In the genomic region with DNA sequence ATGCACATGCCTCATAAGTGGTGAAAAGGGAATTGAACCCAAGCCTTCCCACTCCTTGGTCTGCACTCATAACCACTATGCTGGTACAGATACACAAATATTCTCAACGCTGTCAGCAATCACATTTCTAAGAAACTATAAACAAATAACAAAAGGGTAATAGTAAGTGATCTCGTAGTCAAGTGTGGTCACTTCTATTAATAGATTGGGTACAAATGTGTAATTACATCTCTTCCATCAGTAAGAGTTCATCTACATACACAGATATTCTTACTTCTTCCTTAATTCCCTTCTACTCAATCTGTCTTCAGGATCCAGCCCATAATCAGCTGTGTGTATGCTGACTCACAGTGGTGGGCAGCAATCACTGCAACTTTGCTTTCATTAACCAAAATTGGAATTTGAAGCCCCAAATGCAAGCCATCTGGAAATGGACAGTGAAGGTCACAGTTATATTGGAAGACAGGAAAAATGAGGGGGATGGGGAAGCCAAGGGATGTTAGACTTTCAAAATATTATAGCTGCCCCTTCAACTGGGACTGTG, we compare ENCODE assay signal across 9 cellular contexts. TPM values are rescaled to one million over a fixed set of nuclear protein-coding genes. Genes with fewer than 3 reads are reported as not detected.
DNase-seq lines count a peak whose midpoint lies in the region; ATAC-seq, FAIRE-seq and TF ChIP-seq lines count a peak whose summit lies in the region.
"Had no signal": no experiment of that assay in that cellular context is flagged by ENCODE, and none has a peak within 500 bp of the region (broad histone marks: within the 10 kb centered on the region; RNA-seq: fewer than 3 reads in every experiment).

No MANE protein-coding gene starts in this region.

- peaks cover 10% of the 10 kb centered on the region for H3K4me1 Mint-ChIP-seq in osteocyte (ENCODE audit: unreplicated experiment)
- H3K4me1 Mint-ChIP-seq in activated CD4-positive, alpha-beta T cell treated with anti-CD3 and anti-CD28 coated beads, Interleukin-2, amount 10 ng/mL, durations not matched to agents 24 days and 14 days: no peaks in the 10 kb centered on the region
- H3K4me1 Mint-ChIP-seq: naive B cell had no signal

- no peaks in the 10 kb centered on the region for H3K36me3 ChIP-seq in K562 (ENCODE audit: control insufficient read depth, insufficient read depth, low read length)

- TF ChIP-seq POLR2A in K562 (conservative IDR thresholded peaks at IDR 0.05): no peak

- H3K27me3 Mint-ChIP-seq in osteocyte (ENCODE audit: unreplicated experiment): peaks cover 14% of the 10 kb centered on the region
- peaks cover 10% of the 10 kb centered on the region for H3K27me3 Mint-ChIP-seq in activated CD4-positive, alpha-beta T cell treated with anti-CD3 and anti-CD28 coated beads, Interleukin-2, amount 10 ng/mL, durations not matched to agents 24 days and 14 days

- H3K27me3 ChIP-seq in K562 (ENCODE audit: control insufficient read depth in 2 of 2, insufficient read depth in 2 of 2, low read length in 2 of 2): peaks cover 6 to 11% of the 10 kb centered on the region in 2 experiments

- in situ Hi-C loops in K562 (cut with MboI): loop anchor here (5.0 to 10.0 kb wide), 4 partner anchors 102 to 1254 kb away; partner anchors contain the start of genes DOP1A and UBE3D

- WGBS in K562 (ENCODE audit: insufficient coverage, low coverage, missing lambda C conversion rate): 0% methylated on average over 2 of the region's 2 CpGs

- intact Hi-C loops in K562 (cut with micrococcal nuclease): loop anchor here (10.0 kb wide), 1 partner anchor 1244 kb away; no protein-coding TSS in a partner anchor
- intact Hi-C loops in activated CD4-positive, alpha-beta T cell treated with anti-CD3 and anti-CD28 coated beads, Interleukin-2, amount 10 ng/mL, durations not matched to agents 24 days and 14 days (cut with micrococcal nuclease): no loop called here

- H3K9me3 Mint-ChIP-seq in osteocyte (ENCODE audit: unreplicated experiment): no peaks in the 10 kb centered on the region
- H3K9me3 Mint-ChIP-seq in activated CD4-positive, alpha-beta T cell treated with anti-CD3 and anti-CD28 coated beads, Interleukin-2, amount 10 ng/mL, durations not matched to agents 24 days and 14 days: no peaks in the 10 kb centered on the region
- H3K9me3 Mint-ChIP-seq: naive B cell had no signal

- TF ChIP-seq CTCF in GM10248 (IDR thresholded peaks at IDR 0.05; ENCODE audit: control extremely low read depth, extremely low read depth, low read depth, missing control alignments) (peak; percentile 33), LNCAP (IDR thresholded peaks at IDR 0.05) (peak; percentile 24; the same call in 1 of the 2 replicates), K562 (IDR thresholded peaks at IDR 0.05 in 2 of 3, conservative IDR thresholded peaks at IDR 0.05 in 1 of 3; ENCODE audit: insufficient read depth in 2 of 3, low read depth in 1 of 3, low read length in 3 of 3) (peak in 2 of 3 experiments; percentile 13 to 37; a peak in 3 of 6 replicates), osteocyte (IDR thresholded peaks at IDR 0.05) (peak; percentile 51)

- DNase-seq in GM10248 (ENCODE audit: extremely low spot score): no peak
- DNase-seq in K562 (ENCODE audit: extremely low read depth in 1 of 4, low spot score in 3 of 4): no peak
- DNase-seq in osteocyte (ENCODE audit: extremely low spot score, unreplicated experiment): no peak
- no peak for DNase-seq in cerebellar cortex (ENCODE audit: low spot score)
- no peak for DNase-seq in activated CD4-positive, alpha-beta T cell treated with anti-CD3 and anti-CD28 coated beads, Interleukin-2, amount 10 ng/mL, durations not matched to agents 24 days and 14 days
- no peak for DNase-seq in SHP77 (lab: John Stamatoyannopoulos, UW)
- DNase-seq: glutamatergic neuron, naive B cell had no signal

- H3K4me1 ChIP-seq in K562 (replicated peaks in 1 of 2; ENCODE audit: control insufficient read depth in 2 of 2, insufficient read depth in 2 of 2, low read length in 2 of 2): no peaks in the 10 kb centered on the region

- no peak for FAIRE-seq in K562 (lab: Jason Lieb, UNC)

- no peak for TF ChIP-seq EP300 in K562 (IDR thresholded peaks at IDR 0.05; ENCODE audit: low read length)

- POLR2A ChIA-PET in GM10248 (lab: Yijun Ruan, JAX): no interaction called here
- POLR2A ChIA-PET in K562 (lab: Yijun Ruan, JAX): no interaction called here

- H3K27ac ChIP-seq in K562 (ENCODE audit: extremely low read depth, low read depth, low read length): no peak overlapping the region

- H3K79me2 ChIP-seq in K562 (ENCODE audit: control insufficient read depth, insufficient read depth, low read length): no peaks in the 10 kb centered on the region

- no peak overlapping the region for H3K9ac ChIP-seq in K562 (ENCODE audit: insufficient read depth in 1 of 2, low read depth in 2 of 2, low read length in 2 of 2)

- no peak overlapping the region for H3K4me2 ChIP-seq in K562 (ENCODE audit: insufficient read depth, low read length)

- no peak overlapping the region for H3K4me3 ChIP-seq in K562

- TF ChIP-seq RAD21 in K562 (CRISPR knock-in tag; conservative IDR thresholded peaks at IDR 0.05 in 1 of 2, IDR thresholded peaks at IDR 0.05 in 1 of 2): peak in 1 of 2 experiments; percentile 49; a peak in 1 of 4 replicates

- no peaks in the 10 kb centered on the region for H3K9me3 ChIP-seq in K562 (replicated peaks; ENCODE audit: control insufficient read depth, insufficient read depth, low read depth, low read length)

- no TSS peak for BruUV-seq in K562 (replicated peaks; lab: Mats Ljungman, UMichigan)

- H4K20me1 ChIP-seq in K562 (replicated peaks; ENCODE audit: control insufficient read depth, insufficient read depth, low read length): no peaks in the 10 kb centered on the region

- H2AFZ ChIP-seq in K562 (ENCODE audit: low read depth, low read length): no peak overlapping the region

- H3K9me1 ChIP-seq in K562 (ENCODE audit: control insufficient read depth, insufficient read depth, low read length): no peaks in the 10 kb centered on the region

- CTCF ChIA-PET in GM10248 (lab: Yijun Ruan, JAX): interaction anchor here (0.7 to 4.5 kb wide), 4 partner anchors 14 to 452 kb away, joined by 3 to 27 read pairs (median 4); no protein-coding TSS in a partner anchor
- CTCF ChIA-PET in K562 (lab: Yijun Ruan, JAX; ENCODE audit: low intra/inter-chr PET ratio): no interaction called here

- H3K4me3 Mint-ChIP-seq in osteocyte (ENCODE audit: unreplicated experiment): no peak overlapping the region
- H3K4me3 Mint-ChIP-seq in activated CD4-positive, alpha-beta T cell treated with anti-CD3 and anti-CD28 coated beads, Interleukin-2, amount 10 ng/mL, durations not matched to agents 24 days and 14 days: no peak overlapping the region
- H3K4me3 Mint-ChIP-seq: naive B cell had no signal

- H3K36me3 Mint-ChIP-seq in osteocyte (ENCODE audit: unreplicated experiment): peaks cover 10% of the 10 kb centered on the region
- no peaks in the 10 kb centered on the region for H3K36me3 Mint-ChIP-seq in activated CD4-positive, alpha-beta T cell treated with anti-CD3 and anti-CD28 coated beads, Interleukin-2, amount 10 ng/mL, durations not matched to agents 24 days and 14 days (ENCODE audit: low read depth)
- H3K36me3 Mint-ChIP-seq: naive B cell had no signal

- no peak for ATAC-seq in K562

- no peak overlapping the region for H3K27ac Mint-ChIP-seq in osteocyte (ENCODE audit: unreplicated experiment)
- H3K27ac Mint-ChIP-seq in activated CD4-positive, alpha-beta T cell treated with anti-CD3 and anti-CD28 coated beads, Interleukin-2, amount 10 ng/mL, durations not matched to agents 24 days and 14 days: no peak overlapping the region
- H3K27ac Mint-ChIP-seq: naive B cell had no signal

TF ChIP-seq in K562, 482 proteins besides CTCF, POLR2A, EP300 and RAD21:
- TF ChIP-seq FOXM1 (IDR thresholded peaks at IDR 0.05; ENCODE audit: low read depth) (no peak), FOXM1 (CRISPR knock-in tag; IDR thresholded peaks at IDR 0.05; ENCODE audit: low read depth) (no peak), KDM1A (IDR thresholded peaks at IDR 0.05) (peak; percentile 32 to 37; a peak in 1 of 4 replicates), BDP1 (IDR thresholded peaks at IDR 0.05; ENCODE audit: insufficient read depth, insufficient read length) (no peak), NFE2 (IDR thresholded peaks at IDR 0.05; ENCODE audit: low read depth) (0 out of 2 replicates have a peak, but pooled peaks have one; percentile 25)
- TF ChIP-seq, protein P1, sequence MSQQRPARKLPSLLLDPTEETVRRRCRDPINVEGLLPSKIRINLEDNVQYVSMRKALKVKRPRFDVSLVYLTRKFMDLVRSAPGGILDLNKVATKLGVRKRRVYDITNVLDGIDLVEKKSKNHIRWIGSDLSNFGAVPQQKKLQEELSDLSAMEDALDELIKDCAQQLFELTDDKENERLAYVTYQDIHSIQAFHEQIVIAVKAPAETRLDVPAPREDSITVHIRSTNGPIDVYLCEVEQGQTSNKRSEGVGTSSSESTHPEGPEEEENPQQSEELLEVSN (IDR thresholded peaks at IDR 0.05; ENCODE audit: borderline replicate concordance in 1 of 2, extremely low read depth in 1 of 2, insufficient read depth in 1 of 2, insufficient read length in 1 of 2, low read depth in 1 of 2, low read length in 1 of 2, poor library complexity in 1 of 2, severe bottlenecking in 1 of 2): no peak

RNA-seq across cellular contexts. Expression of gene PRSS35, which starts 6.7 kb away (rescaled TPM):
- total RNA-seq in K562 (2011; cell fraction: chromatin; rRNA removed; ENCODE audit: low replicate concordance): not detected in 2 replicates
- not detected in 2 replicates for total RNA-seq in K562 (2011; cell fraction: nucleolus; rRNA removed)
- total RNA-seq in K562 (2011; cell fraction: nucleoplasm; rRNA removed): not detected in 2 replicates
- total RNA-seq in K562 (2014; rRNA removed) (not detected in 2 replicates), K562 (2014; rRNA removed; fragmentation: Illumina TruSeq; extraction: Trizol) (not detected in 2 replicates), K562 (2015; rRNA removed; fragmentation: Illumina TruSeq; extraction: Trizol) (not detected in 2 replicates), K562 (2021) (not detected in 2 replicates), osteocyte (24.5 and 26.5 TPM in 2 replicates)
- polyA plus RNA-seq in K562 (2011; rRNA removed) (not detected in 2 replicates), K562 (2014; fragmentation: Illumina TruSeq; extraction: Trizol) (not detected in 2 replicates), K562 (2014; fragmentation: Nextera tagmentation; extraction: Ambion mirVana) (not detected), K562 (2014; rRNA removed) (not detected in 2 replicates)
- not detected in 2 replicates for polyA plus RNA-seq in K562 (2011; cell fraction: cytosol; rRNA removed)
- polyA plus RNA-seq in K562 (2011; cell fraction: nucleus; rRNA removed): not detected in 2 replicates
- polyA plus RNA-seq in K562 (2012): not detected in 2 replicates
- not detected in 2 replicates for polyA minus RNA-seq in K562 (2011; rRNA and poly(A)+ RNA removed)
- not detected in 2 replicates for polyA minus RNA-seq in K562 (2011; cell fraction: cytosol; rRNA and poly(A)+ RNA removed)
- polyA minus RNA-seq in K562 (2011; cell fraction: nucleus; rRNA and poly(A)+ RNA removed): not detected in 2 replicates
- not detected in 2 replicates for total RNA-seq in activated CD4-positive, alpha-beta T cell treated with anti-CD3 and anti-CD28 coated beads, Interleukin-2, amount 10 ng/mL, durations not matched to agents 24 days and 14 days

Comparison
In these comparisons a context has a peak if more than half of its experiments do, and no peak if none do; other contexts are left out.
1. RNA of gene PRSS35, which starts 6.7 kb away (total RNA-seq): 24.5 to 26.5 TPM in osteocyte; not detected in K562 and not detected in activated CD4-positive, alpha-beta T cell treated with anti-CD3 and anti-CD28 coated beads, Interleukin-2, amount 10 ng/mL, durations not matched to agents 24 days and 14 days; every median in the first group is over 10 times any median in the second.
2. Peak in every context shown above with its lines, with median percentiles within 50 percentile points of each other: CTCF ChIP-seq.